In the genomic region with DNA sequence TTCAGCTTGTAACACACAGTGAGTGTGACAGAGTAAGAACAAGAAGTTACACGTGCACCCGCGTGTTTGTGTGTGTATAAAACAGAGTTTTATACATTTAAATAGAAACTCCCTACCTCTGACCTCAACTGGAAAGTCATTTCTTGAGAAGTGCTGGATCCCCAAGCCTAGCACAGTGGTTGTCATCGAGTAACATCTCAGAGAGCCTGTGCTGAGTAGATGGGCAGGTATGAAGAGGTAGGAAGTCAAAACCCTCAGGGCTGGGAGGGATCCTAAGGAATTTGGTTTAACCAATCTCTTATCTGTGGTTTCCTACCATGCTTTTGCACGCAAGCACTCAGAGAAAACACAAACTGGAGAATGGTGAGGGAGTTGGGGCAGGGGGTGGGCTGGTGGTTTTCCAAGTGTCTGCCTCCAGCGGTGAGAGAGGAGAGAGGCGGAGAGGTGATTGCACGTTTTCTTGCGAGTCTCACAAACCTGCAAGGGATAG, we compare ENCODE assay signal across 17 cellular contexts. TPM values are rescaled to one million over a fixed set of nuclear protein-coding genes. Genes with fewer than 3 reads are reported as not detected.
DNase-seq lines count a peak whose midpoint lies in the region; ATAC-seq and TF ChIP-seq lines count a peak whose summit lies in the region.
"Had no signal": no experiment of that assay in that cellular context is flagged by ENCODE, and none has a peak within 500 bp of the region (broad histone marks: within the 10 kb centered on the region; RNA-seq: fewer than 3 reads in every experiment).

No MANE protein-coding gene starts in this region.

- POLR2A ChIA-PET in WTC11 (lab: Charles Lee) (no interaction called here), GM10248 (lab: Yijun Ruan, JAX) (no interaction called here)

- H3K4me3 ChIP-seq in DND-41 (ENCODE audit: low read depth in 1 of 2, low read length in 2 of 2): peak overlapping the region in 1 of 2 experiments; percentile 8; a peak in 1 of 4 replicates
- H3K4me3 ChIP-seq: left ventricle myocardium inferior, suprapubic skin had no signal

- CTCF ChIA-PET in WTC11 (lab: Charles Lee) (interaction anchor here (0.6 kb wide), 1 partner anchor 9 kb away, joined by 3 read pairs; no protein-coding TSS in a partner anchor), GM10248 (lab: Yijun Ruan, JAX) (interaction anchor here (1.1 kb wide), 1 partner anchor 11 kb away, joined by 3 read pairs; no protein-coding TSS in a partner anchor)

- no peak overlapping the region for H3K27ac Mint-ChIP-seq in WTC11
- no peak overlapping the region for H3K27ac Mint-ChIP-seq in activated naive CD8-positive, alpha-beta T cell treated with anti-CD3 and anti-CD28 coated beads, Interleukin-2, amount 50 U/mL, for 24 hours
- H3K27ac Mint-ChIP-seq: activated naive CD4-positive, alpha-beta T cell treated with anti-CD3 and anti-CD28 coated beads, Interleukin-2, amount 50 U/mL, for 24 hours; natural killer cell treated with Interleukin-12 subunit alpha and Interleukin-12 subunit beta and Interleukin-15 and Interleukin-18, amount 100 ng/mL, for 72 hours had no signal

- H3K4me3 Mint-ChIP-seq in WTC11: no peak overlapping the region
- H3K4me3 Mint-ChIP-seq in activated naive CD8-positive, alpha-beta T cell treated with anti-CD3 and anti-CD28 coated beads, Interleukin-2, amount 50 U/mL, for 24 hours: no peak overlapping the region
- H3K4me3 Mint-ChIP-seq: activated naive CD4-positive, alpha-beta T cell treated with anti-CD3 and anti-CD28 coated beads, Interleukin-2, amount 50 U/mL, for 24 hours; central memory CD8-positive, alpha-beta T cell; natural killer cell treated with Interleukin-12 subunit alpha and Interleukin-12 subunit beta and Interleukin-15 and Interleukin-18, amount 100 ng/mL, for 72 hours had no signal

- H3K27me3 Mint-ChIP-seq in WTC11 (ENCODE audit: low read depth): no peaks in the 10 kb centered on the region
- peaks cover 94% of the 10 kb centered on the region for H3K27me3 Mint-ChIP-seq in activated naive CD8-positive, alpha-beta T cell treated with anti-CD3 and anti-CD28 coated beads, Interleukin-2, amount 50 U/mL, for 24 hours

- H3K4me1 Mint-ChIP-seq in WTC11: peaks cover 69% of the 10 kb centered on the region
- peaks cover 13% of the 10 kb centered on the region for H3K4me1 Mint-ChIP-seq in activated naive CD8-positive, alpha-beta T cell treated with anti-CD3 and anti-CD28 coated beads, Interleukin-2, amount 50 U/mL, for 24 hours
- H3K4me1 Mint-ChIP-seq: activated naive CD4-positive, alpha-beta T cell treated with anti-CD3 and anti-CD28 coated beads, Interleukin-2, amount 50 U/mL, for 24 hours; central memory CD8-positive, alpha-beta T cell had no signal

- H3K79me2 ChIP-seq in DND-41 (ENCODE audit: insufficient read depth, low read length): no peaks in the 10 kb centered on the region

- TF ChIP-seq CTCF in DND-41 (IDR thresholded peaks at IDR 0.05; ENCODE audit: borderline replicate concordance, extremely low read depth, low read length, poor library complexity, severe bottlenecking): peak; percentile 67
- TF ChIP-seq CTCF in WTC11 (IDR thresholded peaks at IDR 0.05): no peak
- TF ChIP-seq CTCF in GM10248 (IDR thresholded peaks at IDR 0.05; ENCODE audit: control extremely low read depth, extremely low read depth, low read depth, missing control alignments): no peak

- peaks cover 17% of the 10 kb centered on the region for H3K36me3 Mint-ChIP-seq in WTC11
- no peaks in the 10 kb centered on the region for H3K36me3 Mint-ChIP-seq in activated naive CD8-positive, alpha-beta T cell treated with anti-CD3 and anti-CD28 coated beads, Interleukin-2, amount 50 U/mL, for 24 hours (ENCODE audit: low read depth)
- H3K36me3 Mint-ChIP-seq: natural killer cell treated with Interleukin-12 subunit alpha and Interleukin-12 subunit beta and Interleukin-15 and Interleukin-18, amount 100 ng/mL, for 72 hours had no signal

- peak; percentile 90 for ATAC-seq in DND-41 (ENCODE audit: insufficient read depth, low read depth)
- peak; percentile 65 for ATAC-seq in WTC11
- no peak for ATAC-seq in activated naive CD8-positive, alpha-beta T cell treated with anti-CD3 and anti-CD28 coated beads, Interleukin-2, amount 50 U/mL, for 24 hours

- DNase-seq in DND-41: peak; percentile 72
- peak; percentile 31 for DNase-seq in HPDE6-E6E7 (ENCODE audit: extremely low spot score)
- DNase-seq in WTC11 (ENCODE audit: low spot score): peak; percentile 35
- DNase-seq in iPS-NIHi11 (ENCODE audit: low spot score): peak; percentile 32
- no peak for DNase-seq in activated naive CD8-positive, alpha-beta T cell treated with anti-CD3 and anti-CD28 coated beads, Interleukin-2, amount 50 U/mL, for 24 hours
- no peak for DNase-seq in epidermal melanocyte (ENCODE audit: insufficient read length, low spot score)
- no peak for DNase-seq in GM10248 (ENCODE audit: extremely low spot score)
- no peak for DNase-seq in activated naive CD4-positive, alpha-beta T cell (lab: John Stamatoyannopoulos, UW)
- DNase-seq: glutamatergic neuron, left ventricle myocardium inferior, SHP77 treated with DMSO at 0.1 percent for 48 hours had no signal

- H3K36me3 ChIP-seq in DND-41 (ENCODE audit: insufficient read depth, low read length): no peaks in the 10 kb centered on the region
- H3K36me3 ChIP-seq: left ventricle myocardium inferior, suprapubic skin had no signal

- peaks cover 50% of the 10 kb centered on the region for H3K4me1 ChIP-seq in DND-41 (ENCODE audit: insufficient read depth, low read length)
- H3K4me1 ChIP-seq: left ventricle myocardium inferior, suprapubic skin had no signal

- H2AFZ ChIP-seq in DND-41 (ENCODE audit: low read depth, low read length): peak overlapping the region; percentile 56

- peak overlapping the region; percentile 46 for H3K4me2 ChIP-seq in DND-41 (ENCODE audit: insufficient read depth, low read length)

- H3K9ac ChIP-seq in DND-41 (ENCODE audit: low read depth, low read length): peak overlapping the region; percentile 31

- peaks cover 8% of the 10 kb centered on the region for H3K9me3 Mint-ChIP-seq in WTC11
- peaks cover 7% of the 10 kb centered on the region for H3K9me3 Mint-ChIP-seq in activated naive CD8-positive, alpha-beta T cell treated with anti-CD3 and anti-CD28 coated beads, Interleukin-2, amount 50 U/mL, for 24 hours
- H3K9me3 Mint-ChIP-seq: central memory CD8-positive, alpha-beta T cell; natural killer cell treated with Interleukin-12 subunit alpha and Interleukin-12 subunit beta and Interleukin-15 and Interleukin-18, amount 100 ng/mL, for 72 hours had no signal

- peak overlapping the region; percentile 71 for H3K27ac ChIP-seq in DND-41 (ENCODE audit: low read length)
- H3K27ac ChIP-seq: HL-60, left ventricle myocardium inferior, suprapubic skin had no signal

- H3K9me3 ChIP-seq in DND-41 (ENCODE audit: insufficient read depth, low read length, severe bottlenecking): peaks cover 3% of the 10 kb centered on the region
- H3K9me3 ChIP-seq: suprapubic skin had no signal

- H4K20me1 ChIP-seq in DND-41 (ENCODE audit: insufficient read depth, low read length): no peaks in the 10 kb centered on the region

- no peaks in the 10 kb centered on the region for H3K27me3 ChIP-seq in DND-41 (ENCODE audit: insufficient read depth, low read length, poor library complexity)

TF ChIP-seq in WTC11, 78 proteins besides CTCF, POLR2A, EP300 and RAD21:
- no peak for TF ChIP-seq ESRRA (CRISPR knock-in tag; IDR thresholded peaks at IDR 0.05; ENCODE audit: borderline replicate concordance)
- no peak for TF ChIP-seq NR1H2 (CRISPR knock-in tag; IDR thresholded peaks at IDR 0.05)
- no peak for TF ChIP-seq ZBTB21 (CRISPR knock-in tag; IDR thresholded peaks at IDR 0.05; ENCODE audit: borderline replicate concordance)
- no peak for TF ChIP-seq HMGA2 (CRISPR knock-in tag; IDR thresholded peaks at IDR 0.05)
- TF ChIP-seq, protein P1, sequence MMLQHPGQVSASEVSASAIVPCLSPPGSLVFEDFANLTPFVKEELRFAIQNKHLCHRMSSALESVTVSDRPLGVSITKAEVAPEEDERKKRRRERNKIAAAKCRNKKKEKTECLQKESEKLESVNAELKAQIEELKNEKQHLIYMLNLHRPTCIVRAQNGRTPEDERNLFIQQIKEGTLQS (CRISPR knock-in tag; conservative IDR thresholded peaks at IDR 0.05): no peak
- no peak for TF ChIP-seq NR3C1 (CRISPR knock-in tag; conservative IDR thresholded peaks at IDR 0.05; ENCODE audit: low read depth)
TF ChIP-seq in WTC11: peak in this region for 0.

RNA-seq across cellular contexts. Expression of a gene that starts 9.2 kb away (rescaled TPM):
- 14.6 to 15.8 TPM (median 14.9 TPM) in 3 replicates for total RNA-seq in WTC11 (2021)
- total RNA-seq: left ventricle myocardium inferior, renal cortical epithelial cell had no signal

Comparison
In these comparisons a context has a peak if more than half of its experiments do, and no peak if none do; other contexts are left out.
1. DNase-seq: peak in DND-41 (single experiment), HPDE6-E6E7 (single experiment), WTC11 (single experiment) and iPS-NIHi11 (single experiment); none in activated naive CD8-positive, alpha-beta T cell treated with anti-CD3 and anti-CD28 coated beads, Interleukin-2, amount 50 U/mL, for 24 hours (single experiment), epidermal melanocyte (single experiment), GM10248 (single experiment) and activated naive CD4-positive, alpha-beta T cell (0 of 4).